Comparison of ENCODE assay signal across 8 cellular contexts in genomic region chr5:80487444-80487828, GRCh38. TPM values are rescaled to one million over a fixed set of nuclear protein-coding genes. Genes with fewer than 3 reads are reported as not detected.
DNase-seq lines count a peak whose midpoint lies in the region; ATAC-seq and TF ChIP-seq lines count a peak whose summit lies in the region.

No MANE protein-coding gene starts in this region.

- peaks cover 12% of the 10 kb centered on the region for H3K4me1 Mint-ChIP-seq in CD8-positive, alpha-beta T cell (ENCODE audit: low read depth)

- no peak overlapping the region for H3K27ac Mint-ChIP-seq in CD8-positive, alpha-beta T cell

- peaks cover 9% of the 10 kb centered on the region for H3K4me1 ChIP-seq in CD8-positive, alpha-beta T cell (ENCODE audit: insufficient read depth, low read length)
- H3K4me1 ChIP-seq in Panc1 (ENCODE audit: control insufficient read depth, insufficient read depth, low read length): peaks cover 13% of the 10 kb centered on the region
- H3K4me1 ChIP-seq in osteoblast (ENCODE audit: insufficient read depth, low read length): peaks cover 10% of the 10 kb centered on the region

- H2AFZ ChIP-seq in osteoblast (ENCODE audit: low read length): peak overlapping the region; percentile 97

- BruUV-seq in Panc1 (replicated peaks; lab: Mats Ljungman, UMichigan): no TSS peak

- H3K4me2 ChIP-seq in osteoblast (ENCODE audit: insufficient read depth, low read length): peak overlapping the region; percentile 92

- H3K9me3 ChIP-seq in CD8-positive, alpha-beta T cell (ENCODE audit: low read length): no peaks in the 10 kb centered on the region
- H3K9me3 ChIP-seq in Panc1 (ENCODE audit: control insufficient read depth, insufficient read depth, low read depth, low read length) (peaks cover 10% of the 10 kb centered on the region; the same call in 1 of the 2 replicates), osteoblast (ENCODE audit: low read depth, low read length) (no peaks in the 10 kb centered on the region)

- CTCF ChIA-PET in CD8-positive, alpha-beta T cell (lab: Charles Lee): no interaction called here
- CTCF ChIA-PET in Panc1 (lab: Charles Lee): interaction anchor here (0.5 to 1.3 kb wide), 2 partner anchors 21 to 184 kb away, joined by 3 to 5 read pairs; no protein-coding TSS in a partner anchor

- H3K36me3 Mint-ChIP-seq in CD8-positive, alpha-beta T cell: peaks cover 8% of the 10 kb centered on the region

- H3K4me3 ChIP-seq in CD8-positive, alpha-beta T cell (ENCODE audit: low read depth, low read length): peak overlapping the region; percentile 68
- peak overlapping the region; percentile 64 to 86 for H3K4me3 ChIP-seq in Panc1 (ENCODE audit: low read depth in 2 of 2, low read length in 2 of 2)
- H3K4me3 ChIP-seq in epithelial cell of esophagus (ENCODE audit: low read length): peak overlapping the region; percentile 75
- peak overlapping the region; percentile 94 for H3K4me3 ChIP-seq in osteoblast (ENCODE audit: insufficient read depth, low read length)

- H3K27ac ChIP-seq in CD8-positive, alpha-beta T cell (ENCODE audit: low read depth, low read length): no peak overlapping the region
- peak overlapping the region; percentile 94 for H3K27ac ChIP-seq in Panc1 (ENCODE audit: low read length)
- H3K27ac ChIP-seq in osteoblast (ENCODE audit: low read depth, low read length): peak overlapping the region; percentile 66

- H3K4me3 Mint-ChIP-seq in CD8-positive, alpha-beta T cell: peak overlapping the region; percentile 81

- peaks cover 10% of the 10 kb centered on the region for H3K9me3 Mint-ChIP-seq in CD8-positive, alpha-beta T cell

- H3K27me3 Mint-ChIP-seq in CD8-positive, alpha-beta T cell (ENCODE audit: low read depth): peaks cover 16% of the 10 kb centered on the region

- H3K36me3 ChIP-seq in CD8-positive, alpha-beta T cell (ENCODE audit: insufficient read depth, low read length): no peaks in the 10 kb centered on the region
- H3K36me3 ChIP-seq in Panc1 (ENCODE audit: control insufficient read depth, insufficient read depth, low read length) (no peaks in the 10 kb centered on the region), osteoblast (ENCODE audit: insufficient read depth, low read length) (peaks cover 16% of the 10 kb centered on the region)

- intact Hi-C loops in CD8-positive, alpha-beta T cell (cut with DNase I, micrococcal nuclease): loop anchor here (10.0 kb wide), 3 partner anchors 167 to 807 kb away; partner anchors contain the start of genes DHFR (in 1 of the 2) and MSH3 (in 1 of the 2)
- intact Hi-C loops in Panc1 (cut with micrococcal nuclease; ENCODE audit: unreplicated experiment): loop anchor here (5.0 kb wide), 1 partner anchor 185 kb away; no protein-coding TSS in a partner anchor
- intact Hi-C loops in posterior vena cava (cut with DNase I): no loop called here

- in situ Hi-C loops in Panc1 (cut with HindIII; ENCODE audit: low pct_unique_long_range_greater_than_20kb, low sequenced_read_pairs): no loop called here

- no peak for DNase-seq in CD8-positive, alpha-beta T cell
- DNase-seq in Panc1 (ENCODE audit: low read depth, low spot score): no peak
- DNase-seq in epithelial cell of esophagus (ENCODE audit: low read depth): no peak
- DNase-seq in osteoblast (ENCODE audit: insufficient read length, low spot score, missing footprints): no peak
- no peak for DNase-seq in posterior vena cava (ENCODE audit: low spot score)
- no peak for DNase-seq in UCSD-AML1 (lab: John Stamatoyannopoulos, UW; ENCODE audit: unreplicated experiment)
- DNase-seq in NCI-H524 (lab: John Stamatoyannopoulos, UW): no peak
- no peak for DNase-seq in NCI-H2196 (lab: John Stamatoyannopoulos, UW; ENCODE audit: unreplicated experiment)

- H3K27me3 ChIP-seq in CD8-positive, alpha-beta T cell (ENCODE audit: insufficient read depth, low read length): no peaks in the 10 kb centered on the region
- H3K27me3 ChIP-seq in Panc1 (ENCODE audit: control insufficient read depth, insufficient read depth, low read length): no peaks in the 10 kb centered on the region
- H3K27me3 ChIP-seq in osteoblast (ENCODE audit: insufficient read depth, low read length): no peaks in the 10 kb centered on the region

- H3K79me2 ChIP-seq in osteoblast (ENCODE audit: insufficient read depth, low read length): peaks cover 4% of the 10 kb centered on the region

- no peak for TF ChIP-seq CTCF in CD8-positive, alpha-beta T cell (IDR thresholded peaks at IDR 0.05)
- TF ChIP-seq CTCF in Panc1 (IDR thresholded peaks at IDR 0.05) (no peak), epithelial cell of esophagus (IDR thresholded peaks at IDR 0.05; ENCODE audit: insufficient read depth, low read depth, low read length, missing control alignments) (no peak), osteoblast (IDR thresholded peaks at IDR 0.05; ENCODE audit: extremely low read depth, low read depth, low read length) (no peak)

- H4K20me1 ChIP-seq in osteoblast (ENCODE audit: insufficient read depth, low read length): no peaks in the 10 kb centered on the region

- no peak for ATAC-seq in CD8-positive, alpha-beta T cell
- no peak; the same call in 1 of the 2 replicates for ATAC-seq in Panc1

- POLR2A ChIA-PET in CD8-positive, alpha-beta T cell (lab: Charles Lee): interaction anchor here (0.7 kb wide), 1 partner anchor 118 kb away, joined by 4 read pairs; no protein-coding TSS in a partner anchor
- POLR2A ChIA-PET in Panc1 (lab: Charles Lee): no interaction called here

RNA-seq across cellular contexts. Expression of gene FAM151B, which starts 0.5 kb away (rescaled TPM):
- total RNA-seq in CD8-positive, alpha-beta T cell: under 1 TPM in 1 of 2 experiments, not detected in 1; 0.19 TPM
- total RNA-seq in Panc1 (2021; ENCODE audit: unreplicated experiment): 2.8 TPM
- polyA plus RNA-seq in Panc1 (2012; ENCODE audit: insufficient read length): 1.5 TPM
- total RNA-seq in osteoblast: 13.0 and 19.2 TPM in 2 replicates
- 1 to 10 TPM; 2.1 to 3.2 TPM for total RNA-seq in posterior vena cava

Comparison
In these comparisons a context has a peak if more than half of its experiments do, and no peak if none do; other contexts are left out.
1. intact Hi-C loops: an anchor here in CD8-positive, alpha-beta T cell (10.0 kb wide) and Panc1 (5.0 kb wide); none called in posterior vena cava.